In genomic region chrX:123675154-123675553, GRCh38 we compare ENCODE assay signal across 20 cellular contexts. TPM values are rescaled to one million over a fixed set of nuclear protein-coding genes. Genes with fewer than 3 reads are reported as not detected.
DNase-seq lines count a peak whose midpoint lies in the region; ATAC-seq and TF ChIP-seq lines count a peak whose summit lies in the region.
"Had no signal": no experiment of that assay in that cellular context is flagged by ENCODE, and none has a peak within 500 bp of the region (broad histone marks: within the 10 kb centered on the region; RNA-seq: fewer than 3 reads in every experiment).

No MANE protein-coding gene starts in this region.

- TF ChIP-seq EP300 in sigmoid colon (IDR thresholded peaks at IDR 0.05): no peak

- H3K79me2 ChIP-seq in HCT116 (ENCODE audit: insufficient read depth, low read length): no peaks in the 10 kb centered on the region

- peaks cover 37% of the 10 kb centered on the region for H3K4me1 Mint-ChIP-seq in Calu3 (ENCODE audit: low read depth, unreplicated experiment)
- H3K4me1 Mint-ChIP-seq: CD8-positive, alpha-beta memory T cell had no signal

- no peaks in the 10 kb centered on the region for H4K20me1 ChIP-seq in HCT116 (ENCODE audit: insufficient read depth)
- H4K20me1 ChIP-seq: BLaER1 treated with 17β-estradiol and CSF1 and Interleukin-3, amounts not matched to agents 10 nM and 100 nM had no signal

- H3K4me3 Mint-ChIP-seq in Calu3 (ENCODE audit: low read depth, unreplicated experiment): no peak overlapping the region
- H3K4me3 Mint-ChIP-seq: CD14-positive monocyte; CD4-positive, alpha-beta T cell; CD8-positive, alpha-beta memory T cell had no signal

- no peak overlapping the region for H3K4me3 ChIP-seq in HCT116 (replicated peaks in 1 of 2; ENCODE audit: low read depth in 1 of 2, low read length in 2 of 2)
- H3K4me3 ChIP-seq in sigmoid colon: no peak overlapping the region
- H3K4me3 ChIP-seq: A549; BLaER1 treated with 17β-estradiol and CSF1 and Interleukin-3, amounts not matched to agents 10 nM and 100 nM; HAP-1 had no signal

- H3K27ac ChIP-seq in HCT116 (ENCODE audit: low read depth, low read length) (peak overlapping the region; percentile 18; the same call in 1 of the 2 replicates), sigmoid colon (no peak overlapping the region)
- H3K27ac ChIP-seq: A549; BLaER1 treated with 17β-estradiol and CSF1 and Interleukin-3, amounts not matched to agents 10 nM and 100 nM had no signal

- no peak overlapping the region for H2AFZ ChIP-seq in HCT116 (ENCODE audit: low read depth, low read length, poor library complexity, severe bottlenecking)

- no peak overlapping the region for H3K4me2 ChIP-seq in HCT116 (ENCODE audit: low read length)
- H3K4me2 ChIP-seq: A549; BLaER1 treated with 17β-estradiol and CSF1 and Interleukin-3, amounts not matched to agents 10 nM and 100 nM had no signal

- peak overlapping the region; percentile 36 for H3K27ac Mint-ChIP-seq in Calu3 (ENCODE audit: unreplicated experiment)
- H3K27ac Mint-ChIP-seq: CD4-positive, alpha-beta T cell; CD8-positive, alpha-beta memory T cell had no signal

- intact Hi-C loops in Calu3 (cut with micrococcal nuclease; ENCODE audit: unreplicated experiment) (no loop called here), HCT116 (cut with micrococcal nuclease) (no loop called here), left colon (cut with DNase I, micrococcal nuclease) (no loop called here), sigmoid colon (cut with DNase I) (no loop called here)

- BruUV-seq in Calu3 (replicated peaks; lab: Mats Ljungman, UMichigan) (no TSS peak), HCT116 (replicated peaks; lab: Mats Ljungman, UMichigan) (no TSS peak)

- RAD21 ChIA-PET in HCT116 (lab: Charles Lee; ENCODE audit: low non-redundant PET in 1 of 2, low total read pairs in 2 of 2, uncharacterized antibody in 2 of 2, unreplicated experiment in 2 of 2): no interaction called here

- no peak for TF ChIP-seq POLR2A in HCT116 (IDR thresholded peaks at IDR 0.05; ENCODE audit: borderline replicate concordance, extremely low read depth, insufficient read depth, insufficient read length)
- no peak for TF ChIP-seq POLR2A in sigmoid colon (IDR thresholded peaks at IDR 0.05)

- H3K9me3 Mint-ChIP-seq in Calu3 (ENCODE audit: low read depth, unreplicated experiment): no peaks in the 10 kb centered on the region
- H3K9me3 Mint-ChIP-seq: CD14-positive monocyte; CD4-positive, alpha-beta T cell; CD8-positive, alpha-beta memory T cell had no signal

- DNase-seq in Calu3: peak; percentile 34
- DNase-seq in HCT116 (ENCODE audit: low read depth, low spot score): no peak
- DNase-seq in left colon: no peak
- no peak for DNase-seq in sigmoid colon
- no peak for DNase-seq in activated naive CD4-positive, alpha-beta T cell treated with anti-CD3 and anti-CD28 coated beads, Interleukin-2, amount 50 U/mL, for 16 hours
- no peak for DNase-seq in T-helper 9 cell
- DNase-seq: 8988T; ACHN; AML-193; BE2C; CD4-positive, alpha-beta T cell; CD8-positive, alpha-beta memory T cell; DMS53; DMS79 treated with DMSO at 0.1 percent for 48 hours; GF-D8; GOT3 had no signal

- H3K9me2 ChIP-seq in HCT116 (ENCODE audit: insufficient read depth): no peaks in the 10 kb centered on the region

- peaks cover 13% of the 10 kb centered on the region for H3K36me3 Mint-ChIP-seq in Calu3 (ENCODE audit: insufficient read depth, unreplicated experiment)

- no peaks in the 10 kb centered on the region for H3K9me3 ChIP-seq in HCT116 (ENCODE audit: control insufficient read depth in 1 of 2, insufficient read depth in 1 of 2, low read depth in 1 of 2, low read length in 2 of 2)
- no peaks in the 10 kb centered on the region for H3K9me3 ChIP-seq in sigmoid colon
- H3K9me3 ChIP-seq: A549; BE2C; BLaER1 treated with 17β-estradiol and CSF1 and Interleukin-3, amounts not matched to agents 10 nM and 100 nM; HAP-1 had no signal

- no peak for TF ChIP-seq RAD21 in HCT116 (IDR thresholded peaks at IDR 0.05; ENCODE audit: low read depth)

- 62 to 89% methylated on average over 2 of the region's 2 CpGs for WGBS in sigmoid colon, 2 donors

- CTCF ChIA-PET in Calu3 (lab: Charles Lee) (interaction anchor here (1.5 kb wide), 1 partner anchor 225 kb away, joined by 5 read pairs; no protein-coding TSS in a partner anchor), HCT116 (lab: Charles Lee) (no interaction called here)

- H3K4me1 ChIP-seq in HCT116 (ENCODE audit: control insufficient read depth in 1 of 2, insufficient read depth in 2 of 2, low read length in 2 of 2): peaks cover 8 to 11% of the 10 kb centered on the region in 2 experiments
- no peaks in the 10 kb centered on the region for H3K4me1 ChIP-seq in sigmoid colon
- H3K4me1 ChIP-seq: A549; BE2C; BLaER1 treated with 17β-estradiol and CSF1 and Interleukin-3, amounts not matched to agents 10 nM and 100 nM had no signal

- H3K36me3 ChIP-seq in HCT116 (ENCODE audit: control insufficient read depth in 1 of 2, insufficient read depth in 2 of 2, low read length in 2 of 2) (peaks cover 0 to 6% of the 10 kb centered on the region in 2 experiments; a peak in 2 of 4 replicates), sigmoid colon (peaks cover 0 to 14% (median 0%) of the 10 kb centered on the region in 4 donors)
- H3K36me3 ChIP-seq: BE2C had no signal

- H3K9ac ChIP-seq in HCT116 (ENCODE audit: low read length): no peak overlapping the region
- H3K9ac ChIP-seq: BLaER1 treated with 17β-estradiol and CSF1 and Interleukin-3, amounts not matched to agents 10 nM and 100 nM had no signal

- H3K27me3 Mint-ChIP-seq in Calu3 (ENCODE audit: unreplicated experiment): no peaks in the 10 kb centered on the region
- H3K27me3 Mint-ChIP-seq: CD4-positive, alpha-beta T cell; CD8-positive, alpha-beta memory T cell had no signal

- ATAC-seq in HCT116: no peak
- ATAC-seq in left colon: peak; percentile 36
- ATAC-seq: A549 had no signal

- no peaks in the 10 kb centered on the region for H3K27me3 ChIP-seq in HCT116 (ENCODE audit: insufficient read depth, low read length)
- no peaks in the 10 kb centered on the region for H3K27me3 ChIP-seq in sigmoid colon
- H3K27me3 ChIP-seq: BE2C had no signal

- POLR2A ChIA-PET in HCT116 (lab: Charles Lee): no interaction called here

- no peak for TF ChIP-seq CTCF in Calu3 (IDR thresholded peaks at IDR 0.05; ENCODE audit: unreplicated experiment)
- TF ChIP-seq CTCF in HCT116 (IDR thresholded peaks at IDR 0.05 in 2 of 3, conservative IDR thresholded peaks at IDR 0.05 in 1 of 3; ENCODE audit: borderline replicate concordance in 1 of 3, insufficient read depth in 1 of 3, low read depth in 2 of 3, low read length in 2 of 3): no peak
- TF ChIP-seq CTCF in sigmoid colon (IDR thresholded peaks at IDR 0.05): no peak

TF ChIP-seq in HCT116, 20 proteins besides CTCF, POLR2A, EP300 and RAD21:
- TF ChIP-seq ZFX (IDR thresholded peaks at IDR 0.05) (no peak), ZBTB33 (IDR thresholded peaks at IDR 0.05; ENCODE audit: extremely low read depth, insufficient replicate concordance, low read length) (no peak), FOSL1 (IDR thresholded peaks at IDR 0.05; ENCODE audit: low read depth) (no peak), EGR1 (IDR thresholded peaks at IDR 0.05; ENCODE audit: low read depth) (no peak), SIN3A (IDR thresholded peaks at IDR 0.05; ENCODE audit: low read depth) (no peak), MAX (IDR thresholded peaks at IDR 0.05) (no peak), SP1 (IDR thresholded peaks at IDR 0.05; ENCODE audit: low read depth) (no peak), ZNF274 (IDR thresholded peaks at IDR 0.05; ENCODE audit: low read depth, low read length) (no peak)
- TF ChIP-seq, protein P1, sequence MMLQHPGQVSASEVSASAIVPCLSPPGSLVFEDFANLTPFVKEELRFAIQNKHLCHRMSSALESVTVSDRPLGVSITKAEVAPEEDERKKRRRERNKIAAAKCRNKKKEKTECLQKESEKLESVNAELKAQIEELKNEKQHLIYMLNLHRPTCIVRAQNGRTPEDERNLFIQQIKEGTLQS (IDR thresholded peaks at IDR 0.05): no peak

RNA-seq across cellular contexts. Expression of gene THOC2, which starts 57.7 kb away (rescaled TPM):
- total RNA-seq in Calu3 (2022) (107 and 112 TPM in 2 replicates), HCT116 (2021; ENCODE audit: unreplicated experiment) (85.3 TPM), left colon (10 to 100 TPM; 64.0 to 64.7 TPM), sigmoid colon (100 to 1,000 TPM in 2 of 4 donors, 10 to 100 TPM in 2; 85.6 to 126 (median 102) TPM)
- polyA plus RNA-seq in HCT116 (2012): 23.0 and 27.3 TPM in 2 replicates
- 10 to 100 TPM; 17.4 to 36.8 (median 32.4) TPM for polyA plus RNA-seq in sigmoid colon
